ENCODE assay signal across 8 cellular contexts in the genomic region with DNA sequence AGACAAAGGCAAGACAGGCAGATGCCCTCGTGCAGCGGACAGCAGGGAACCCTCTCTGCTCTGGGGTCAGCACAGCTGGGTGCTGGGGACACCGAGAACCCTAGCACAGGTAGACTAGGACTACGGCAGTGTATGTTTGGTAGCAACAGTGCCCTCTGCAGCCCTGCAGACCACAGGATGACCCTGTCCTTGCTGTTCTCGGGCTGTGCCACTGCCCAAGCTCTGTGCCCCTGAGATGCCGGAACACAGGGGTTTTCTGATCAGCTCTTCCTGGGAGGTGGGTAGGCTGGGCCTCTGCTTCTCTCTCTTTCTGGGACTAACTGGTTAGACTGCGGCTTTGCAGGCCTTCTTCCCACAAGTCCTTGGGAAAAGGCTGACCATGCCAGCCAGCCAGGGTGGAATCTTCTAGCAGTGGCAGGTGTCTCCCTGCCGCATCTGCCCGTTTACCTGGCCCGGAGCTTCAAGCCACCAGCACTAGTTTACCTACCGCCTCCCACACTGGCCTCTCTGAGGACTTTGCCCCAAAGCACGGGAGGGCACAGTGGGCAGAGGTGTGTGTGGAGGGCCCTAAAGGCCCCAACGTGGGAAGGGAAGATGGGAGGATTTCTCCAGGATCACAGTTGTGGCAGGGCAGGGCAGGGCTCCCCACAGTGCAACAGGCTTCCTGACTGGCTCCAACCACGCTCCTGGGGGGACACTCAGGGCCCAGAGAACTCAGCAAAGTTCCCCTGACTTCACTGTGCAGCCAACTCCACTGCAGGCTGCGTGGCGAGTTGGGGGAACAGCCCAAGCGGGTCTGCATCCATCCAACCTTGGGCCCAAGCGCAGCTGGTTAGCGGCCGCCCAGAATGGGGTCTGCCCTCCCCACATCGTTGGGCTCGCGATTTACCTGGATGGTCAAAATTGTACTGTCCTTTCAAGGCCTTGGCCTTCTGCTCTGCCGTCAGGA. TPM values are rescaled to one million over a fixed set of nuclear protein-coding genes. Genes with fewer than 3 reads are reported as not detected.
DNase-seq lines count a peak whose midpoint lies in the region; ATAC-seq and TF ChIP-seq lines count a peak whose summit lies in the region.

No MANE protein-coding gene starts in this region.

- H3K36me3 ChIP-seq in DND-41 (ENCODE audit: insufficient read depth, low read length) (peaks cover 53% of the 10 kb centered on the region), Panc1 (ENCODE audit: control insufficient read depth, insufficient read depth, low read length) (no peaks in the 10 kb centered on the region), esophagus (ENCODE audit: control insufficient read depth in 2 of 2, insufficient read depth in 2 of 2, low read length in 1 of 2) (peaks cover 17 to 24% of the 10 kb centered on the region in 2 donors), parathyroid adenoma (ENCODE audit: control insufficient read depth, insufficient read depth, low read length) (no peaks in the 10 kb centered on the region)

- H3K79me2 ChIP-seq in DND-41 (ENCODE audit: insufficient read depth, low read length) (peaks cover 25% of the 10 kb centered on the region), parathyroid adenoma (no peaks in the 10 kb centered on the region)

- POLR2A ChIA-PET in Panc1 (lab: Charles Lee), result no interaction called here

- H3K27ac ChIP-seq in DND-41 (ENCODE audit: low read length) (peak overlapping the region; percentile 38), Panc1 (ENCODE audit: low read length) (peak overlapping the region; percentile 69), esophagus (ENCODE audit: low read depth in 2 of 2, low read length in 1 of 2) (no peak overlapping the region), parathyroid adenoma (no peak overlapping the region)

- H3K4me1 ChIP-seq in DND-41 (ENCODE audit: insufficient read depth, low read length) (peaks cover 27% of the 10 kb centered on the region), Panc1 (ENCODE audit: control insufficient read depth, insufficient read depth, low read length) (peaks cover 10% of the 10 kb centered on the region), esophagus (ENCODE audit: control insufficient read depth in 2 of 2, insufficient read depth in 2 of 2, low read length in 1 of 2) (peaks cover 5 to 9% of the 10 kb centered on the region in 2 donors), parathyroid adenoma (no peaks in the 10 kb centered on the region)

- in situ Hi-C loops in Panc1 (cut with HindIII; ENCODE audit: low pct_unique_long_range_greater_than_20kb, low sequenced_read_pairs), result no loop called here

- WGBS in esophagus, 2 donors, result 55 to 57% methylated on average over 24 of the region's 24 CpGs

- H3K4me2 ChIP-seq in DND-41 (ENCODE audit: insufficient read depth, low read length), result peak overlapping the region; percentile 69
- peak overlapping the region; percentile 91 for H3K4me2 ChIP-seq in parathyroid adenoma (ENCODE audit: low read length)

- H4K20me1 ChIP-seq in DND-41 (ENCODE audit: insufficient read depth, low read length), result peaks cover 15% of the 10 kb centered on the region; the same call in 1 of the 2 replicates

- intact Hi-C loops in Panc1 (cut with micrococcal nuclease; ENCODE audit: unreplicated experiment), result no loop called here

- TF ChIP-seq CTCF in DND-41 (IDR thresholded peaks at IDR 0.05; ENCODE audit: borderline replicate concordance, extremely low read depth, low read length, poor library complexity, severe bottlenecking) (no peak), Panc1 (IDR thresholded peaks at IDR 0.05) (no peak), parathyroid adenoma (IDR thresholded peaks at IDR 0.05) (no peak)

- CTCF ChIA-PET in Panc1 (lab: Charles Lee), result interaction anchor here (0.6 kb wide), 1 partner anchor 181 kb away, joined by 6 read pairs; no protein-coding TSS in a partner anchor

- H3K9ac ChIP-seq in DND-41 (ENCODE audit: low read depth, low read length) (peak overlapping the region; percentile 60), parathyroid adenoma (no peak overlapping the region)

- no peak for ATAC-seq in DND-41 (ENCODE audit: insufficient read depth, low read depth)
- no peak for ATAC-seq in Panc1
- ATAC-seq in HG03378 (IDR thresholded peaks at IDR 0.05; ENCODE audit: unreplicated experiment), result no peak

- H3K4me3 ChIP-seq in DND-41 (ENCODE audit: low read depth in 1 of 2, low read length in 2 of 2) (peak overlapping the region; percentile 59 to 75; a peak in 3 of 4 replicates), Panc1 (ENCODE audit: low read depth in 2 of 2, low read length in 2 of 2) (peak overlapping the region; percentile 66 to 68), esophagus (ENCODE audit: low read depth in 1 of 2, low read length in 2 of 2) (peak overlapping the region; percentile 91 to 98), parathyroid adenoma (ENCODE audit: low read depth, low read length) (peak overlapping the region; percentile 70)

- DNase-seq in DND-41, result no peak
- DNase-seq in Panc1 (ENCODE audit: low read depth, low spot score), result no peak
- DNase-seq in NCI-H2029 treated with DMSO at 0.1 percent for 48 hours (lab: John Stamatoyannopoulos, UW), result no peak
- no peak for DNase-seq in GDM1 (lab: John Stamatoyannopoulos, UW)
- no peak for DNase-seq in dermis blood vessel endothelial cell

- H3K9me3 ChIP-seq in DND-41 (ENCODE audit: insufficient read depth, low read length, severe bottlenecking), result no peaks in the 10 kb centered on the region
- H3K9me3 ChIP-seq in Panc1 (ENCODE audit: control insufficient read depth, insufficient read depth, low read depth, low read length), result no peaks in the 10 kb centered on the region
- no peaks in the 10 kb centered on the region for H3K9me3 ChIP-seq in esophagus (ENCODE audit: control insufficient read depth in 2 of 2, insufficient read depth in 1 of 2, low read depth in 1 of 2, low read length in 1 of 2)
- H3K9me3 ChIP-seq in parathyroid adenoma (ENCODE audit: control insufficient read depth, low read length), result no peaks in the 10 kb centered on the region

- H2AFZ ChIP-seq in DND-41 (ENCODE audit: low read depth, low read length) (no peak overlapping the region), parathyroid adenoma (peak overlapping the region; percentile 16)

- no TSS peak for BruUV-seq in Panc1 (replicated peaks; lab: Mats Ljungman, UMichigan)

- H3K27me3 ChIP-seq in DND-41 (ENCODE audit: insufficient read depth, low read length, poor library complexity) (no peaks in the 10 kb centered on the region), Panc1 (ENCODE audit: control insufficient read depth, insufficient read depth, low read length) (no peaks in the 10 kb centered on the region), esophagus (ENCODE audit: control insufficient read depth in 1 of 2, insufficient read depth in 2 of 2, low read length in 2 of 2) (no peaks in the 10 kb centered on the region), parathyroid adenoma (ENCODE audit: control insufficient read depth, insufficient read depth, low read length) (no peaks in the 10 kb centered on the region)

RNA-seq across cellular contexts. Expression of gene UCK1, which starts 1.2 kb away (rescaled TPM):
- total RNA-seq in Panc1 (2021; ENCODE audit: unreplicated experiment), result 30.2 TPM
- polyA plus RNA-seq in Panc1 (2012; ENCODE audit: insufficient read length), result 40.4 TPM
- 10 to 100 TPM; 17.3 to 19.4 TPM for polyA plus RNA-seq in esophagus
- total RNA-seq in dermis blood vessel endothelial cell, result 16.0 and 20.5 TPM in 2 replicates

RNA-seq across cellular contexts. Expression of gene PRRT1B, which starts 15.5 kb away (rescaled TPM):
- 1.1 TPM for total RNA-seq in Panc1 (2021; ENCODE audit: unreplicated experiment)
- 0.56 TPM for polyA plus RNA-seq in Panc1 (2012; ENCODE audit: insufficient read length)
- not detected for polyA plus RNA-seq in esophagus
- total RNA-seq in dermis blood vessel endothelial cell, result not detected in 2 replicates

RNA-seq across cellular contexts. Expression of gene POMT1, which starts 27.2 kb away (rescaled TPM):
- total RNA-seq in Panc1 (2021; ENCODE audit: unreplicated experiment) (58.0 TPM), dermis blood vessel endothelial cell (26.2 and 34.8 TPM in 2 replicates)
- 60.7 TPM for polyA plus RNA-seq in Panc1 (2012; ENCODE audit: insufficient read length)
- 10 to 100 TPM; 11.5 to 18.2 TPM for polyA plus RNA-seq in esophagus

Comparison
In these comparisons a context has a peak if more than half of its experiments do, and no peak if none do; other contexts are left out.
1. H3K27ac ChIP-seq: peak in DND-41 (single experiment) and Panc1 (single experiment); none in esophagus (0 of 2) and parathyroid adenoma (single experiment).
2. Peak in every context shown above with its lines, with median percentiles within 50 percentile points of each other: H3K4me3 ChIP-seq.